Comparison of ENCODE assay signal across 8 cellular contexts in genomic region chr19:2494447-2495129, GRCh38. TPM values are rescaled to one million over a fixed set of nuclear protein-coding genes. Genes with fewer than 3 reads are reported as not detected.
DNase-seq lines count a peak whose midpoint lies in the region; ATAC-seq and TF ChIP-seq lines count a peak whose summit lies in the region.

No MANE protein-coding gene starts in this region.

- intact Hi-C loops in CD8-positive, alpha-beta T cell (cut with DNase I, micrococcal nuclease) = no loop called here
- intact Hi-C loops in MCF 10A (cut with micrococcal nuclease) = no loop called here
- intact Hi-C loops in sciatic nerve (cut with DNase I) = no loop called here

- no peaks in the 10 kb centered on the region for H3K36me3 Mint-ChIP-seq in CD8-positive, alpha-beta T cell
- no peaks in the 10 kb centered on the region for H3K36me3 Mint-ChIP-seq in MCF 10A (ENCODE audit: insufficient read depth, unreplicated experiment)

- H3K4me3 Mint-ChIP-seq in CD8-positive, alpha-beta T cell = peak overlapping the region; percentile 77
- H3K4me3 Mint-ChIP-seq in MCF 10A (ENCODE audit: unreplicated experiment) = peak overlapping the region; percentile 66

- peaks cover 10% of the 10 kb centered on the region for H3K27me3 ChIP-seq in CD8-positive, alpha-beta T cell (ENCODE audit: insufficient read depth, low read length)
- H3K27me3 ChIP-seq in iPS-18a (ENCODE audit: control insufficient read depth, insufficient read depth, low read length) = peaks cover 43% of the 10 kb centered on the region

- no peaks in the 10 kb centered on the region for H3K36me3 ChIP-seq in CD8-positive, alpha-beta T cell (ENCODE audit: insufficient read depth, low read length)
- H3K36me3 ChIP-seq in iPS-18a (ENCODE audit: control insufficient read depth, low read depth, low read length) = no peaks in the 10 kb centered on the region

- H3K27ac Mint-ChIP-seq in CD8-positive, alpha-beta T cell = peak overlapping the region; percentile 10
- H3K27ac Mint-ChIP-seq in MCF 10A (ENCODE audit: low read depth, unreplicated experiment) = no peak overlapping the region

- no peaks in the 10 kb centered on the region for H3K9me3 Mint-ChIP-seq in CD8-positive, alpha-beta T cell
- no peaks in the 10 kb centered on the region for H3K9me3 Mint-ChIP-seq in MCF 10A (ENCODE audit: unreplicated experiment)

- peaks cover 36% of the 10 kb centered on the region for H3K4me1 Mint-ChIP-seq in CD8-positive, alpha-beta T cell (ENCODE audit: low read depth)
- H3K4me1 Mint-ChIP-seq in MCF 10A (ENCODE audit: insufficient read depth, unreplicated experiment) = peaks cover 33% of the 10 kb centered on the region

- H3K27me3 Mint-ChIP-seq in CD8-positive, alpha-beta T cell (ENCODE audit: low read depth) = peaks cover 21% of the 10 kb centered on the region
- no peaks in the 10 kb centered on the region for H3K27me3 Mint-ChIP-seq in MCF 10A (ENCODE audit: insufficient read depth, unreplicated experiment)

- CTCF ChIA-PET in CD8-positive, alpha-beta T cell (lab: Charles Lee) = interaction anchor here (0.7 to 1.9 kb wide), 3 partner anchors 18 to 217 kb away, joined by 3 to 5 read pairs (median 4); partner anchors contain the start of gene GADD45B
- CTCF ChIA-PET in MCF 10A (lab: Yijun Ruan, JAX) = interaction anchor here (0.6 to 1.0 kb wide), 2 partner anchors 18 to 340 kb away, joined by 3 read pairs; partner anchors contain the start of gene GADD45B

- BruUV-seq in MCF 10A (replicated peaks; lab: Mats Ljungman, UMichigan) = no TSS peak

- peaks cover 22% of the 10 kb centered on the region for H3K4me1 ChIP-seq in CD8-positive, alpha-beta T cell (ENCODE audit: insufficient read depth, low read length)
- H3K4me1 ChIP-seq in iPS-18a (ENCODE audit: control insufficient read depth, low read depth, low read length) = no peaks in the 10 kb centered on the region

- no peak overlapping the region for H3K9ac ChIP-seq in iPS-18a (ENCODE audit: low read length)

- POLR2A ChIA-PET in CD8-positive, alpha-beta T cell (lab: Charles Lee) = interaction anchor here (0.7 to 5.0 kb wide), 3 partner anchors 9 to 86 kb away, joined by 4 to 51 read pairs (median 5); partner anchors contain the start of gene GADD45B
- POLR2A ChIA-PET in MCF 10A (lab: Yijun Ruan, JAX) = interaction anchor here (0.7 to 10.7 kb wide), 6 partner anchors 9 to 126 kb away, joined by 3 to 131 read pairs (median 4); partner anchors contain the start of gene GADD45B

- H3K27ac ChIP-seq in CD8-positive, alpha-beta T cell (ENCODE audit: low read depth, low read length) = peak overlapping the region; percentile 55
- H3K27ac ChIP-seq in iPS-18a (ENCODE audit: low read length) = no peak overlapping the region

- no peak for TF ChIP-seq CTCF in CD8-positive, alpha-beta T cell (IDR thresholded peaks at IDR 0.05)
- no peak for TF ChIP-seq CTCF in MCF 10A (IDR thresholded peaks at IDR 0.05; ENCODE audit: unreplicated experiment)

- H3K9me3 ChIP-seq in CD8-positive, alpha-beta T cell (ENCODE audit: low read length) = no peaks in the 10 kb centered on the region
- H3K9me3 ChIP-seq in iPS-18a (ENCODE audit: control insufficient read depth, low read depth, low read length) = no peaks in the 10 kb centered on the region

- peak; percentile 81 for ATAC-seq in CD8-positive, alpha-beta T cell
- peak; percentile 59 for ATAC-seq in HG02759 (IDR thresholded peaks at IDR 0.05; ENCODE audit: unreplicated experiment)
- ATAC-seq in sciatic nerve = peak; percentile 83
- no peak for ATAC-seq in GM21786 (IDR thresholded peaks at IDR 0.05; ENCODE audit: unreplicated experiment)

- peak; percentile 8 to 73 (median 53) for DNase-seq in CD8-positive, alpha-beta T cell
- DNase-seq in T-helper 22 cell (ENCODE audit: low read depth) (peak; percentile 67), MCF 10A (ENCODE audit: unreplicated experiment) (peak; percentile 45), sciatic nerve (ENCODE audit: low spot score) (peak; percentile 84), SHP77 (lab: John Stamatoyannopoulos, UW) (no peak)

- peak overlapping the region; percentile 85 for H3K4me3 ChIP-seq in CD8-positive, alpha-beta T cell (ENCODE audit: low read depth, low read length)
- peak overlapping the region; percentile 55 for H3K4me3 ChIP-seq in iPS-18a (ENCODE audit: low read length)

RNA-seq across cellular contexts. Expression of gene GADD45B, which starts 18.7 kb away (rescaled TPM):
- 100 to 1,000 TPM; 441 to 446 TPM for total RNA-seq in CD8-positive, alpha-beta T cell
- total RNA-seq in MCF 10A (2022) = 28.0 and 53.8 TPM in 2 replicates
- total RNA-seq in sciatic nerve = 136 TPM

RNA-seq across cellular contexts. Expression of gene LMNB2, which starts 37.8 kb away (rescaled TPM):
- 10 to 100 TPM; 13.5 to 15.9 TPM for total RNA-seq in CD8-positive, alpha-beta T cell
- total RNA-seq in MCF 10A (2022) = 85.2 and 85.6 TPM in 2 replicates
- 16.3 TPM for total RNA-seq in sciatic nerve

Comparison
In these comparisons a context has a peak if more than half of its experiments do, and no peak if none do; other contexts are left out.
1. DNase-seq: peak in CD8-positive, alpha-beta T cell (7 of 7), T-helper 22 cell (single experiment), MCF 10A (single experiment) and sciatic nerve (single experiment); none in SHP77 (0 of 2).